ENCODE assay signal across 17 cellular contexts in genomic region chr17:30084773-30085172, GRCh38.
"Had no signal": no experiment of that assay in that cellular context is flagged by ENCODE, and none has a peak within 500 bp of the region (broad histone marks: within the 10 kb centered on the region; RNA-seq: fewer than 3 reads in every experiment).

No MANE protein-coding gene starts in this region.

- FAIRE-seq: endometrium, keratinocyte, TTC549 had no signal

- H3K4me1 ChIP-seq: heart right ventricle, left ventricle myocardium inferior, prostate gland, upper lobe of right lung had no signal

- H3K4me3 ChIP-seq: heart right ventricle, left ventricle myocardium inferior, prostate gland, upper lobe of right lung had no signal

- H3K27ac ChIP-seq: heart right ventricle, left ventricle myocardium inferior, prostate gland, upper lobe of right lung had no signal

- DNase-seq: activated gamma-delta T cell treated with Interleukin-2 at 50 U/mL for 16 hours; activated T-cell treated with anti-CD3 and anti-CD28 coated beads, Interleukin-2, amount 50 U/mL, for 1 hour; anterior cingulate cortex; caudate nucleus; effector CD4-positive, alpha-beta T cell; foreskin fibroblast; heart right ventricle; left ventricle myocardium inferior; mammary epithelial cell; natural killer cell; stimulated activated CD4-positive, alpha-beta T cell treated with anti-CD3 and anti-CD28 coated beads, Interleukin-4, amount 100 ng/mL, for 24 hours; stimulated activated naive CD4-positive, alpha-beta T cell treated with Interleukin-2 at 50 U/mL for 16 hours; upper lobe of right lung had no signal

- H3K27me3 ChIP-seq: upper lobe of right lung had no signal

- H3K36me3 ChIP-seq: heart right ventricle, left ventricle myocardium inferior, prostate gland, upper lobe of right lung had no signal

- ATAC-seq: heart right ventricle, natural killer cell, upper lobe of right lung had no signal

- H3K9me3 ChIP-seq: heart right ventricle, left ventricle myocardium inferior, prostate gland, upper lobe of right lung had no signal
